ENCODE assay signal across 8 cellular contexts in the genomic region with DNA sequence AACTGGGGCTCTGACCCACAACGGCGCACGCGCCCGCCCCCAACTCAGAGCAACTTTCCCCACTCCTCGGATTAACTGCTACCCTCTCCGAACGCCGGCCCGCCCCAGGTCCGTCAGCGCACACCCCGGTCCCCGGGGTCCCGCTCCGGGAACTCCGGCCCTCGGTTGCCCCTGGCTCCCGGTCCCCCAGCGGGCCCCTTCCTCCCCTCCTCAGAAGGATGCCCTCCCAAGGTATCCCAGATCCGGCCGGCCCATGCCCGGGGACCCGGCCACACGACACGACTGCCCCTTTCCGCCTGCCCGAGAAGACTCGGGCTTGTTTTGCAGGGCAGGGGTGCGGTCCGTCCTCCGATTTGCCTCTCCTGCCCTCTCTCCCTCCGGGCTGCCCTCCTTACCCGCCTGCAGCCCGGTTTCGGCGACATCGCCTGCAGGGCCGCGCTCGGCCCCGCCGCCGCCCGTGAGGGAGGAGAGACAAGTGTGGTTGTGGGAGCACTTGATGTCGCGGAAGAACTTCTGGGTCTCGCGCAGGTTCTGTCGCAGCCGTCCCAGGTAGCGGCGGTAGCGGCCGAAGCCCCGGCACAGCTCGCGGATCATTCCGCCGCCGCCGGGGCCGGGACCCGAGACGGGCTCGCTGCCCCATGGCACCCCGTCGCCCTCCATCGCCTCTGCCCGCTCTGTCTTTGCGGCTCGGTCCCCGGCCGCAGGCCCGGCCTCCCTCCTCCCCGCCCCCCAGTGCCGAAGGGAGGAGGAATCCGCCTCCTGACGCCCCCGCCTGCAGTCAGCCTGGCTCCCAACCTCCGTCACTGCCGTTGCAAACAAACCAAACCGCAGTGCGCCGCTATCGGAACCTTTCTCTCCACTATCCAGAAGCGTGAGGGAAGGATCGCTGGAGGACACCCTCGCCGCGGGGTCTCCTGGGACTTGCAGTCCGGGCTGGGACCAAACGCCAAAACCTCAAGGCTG. TPM values are rescaled to one million over a fixed set of nuclear protein-coding genes. Genes with fewer than 3 reads are reported as not detected.
DNase-seq lines count a peak whose midpoint lies in the region; ATAC-seq and TF ChIP-seq lines count a peak whose summit lies in the region.

A gene with protein sequence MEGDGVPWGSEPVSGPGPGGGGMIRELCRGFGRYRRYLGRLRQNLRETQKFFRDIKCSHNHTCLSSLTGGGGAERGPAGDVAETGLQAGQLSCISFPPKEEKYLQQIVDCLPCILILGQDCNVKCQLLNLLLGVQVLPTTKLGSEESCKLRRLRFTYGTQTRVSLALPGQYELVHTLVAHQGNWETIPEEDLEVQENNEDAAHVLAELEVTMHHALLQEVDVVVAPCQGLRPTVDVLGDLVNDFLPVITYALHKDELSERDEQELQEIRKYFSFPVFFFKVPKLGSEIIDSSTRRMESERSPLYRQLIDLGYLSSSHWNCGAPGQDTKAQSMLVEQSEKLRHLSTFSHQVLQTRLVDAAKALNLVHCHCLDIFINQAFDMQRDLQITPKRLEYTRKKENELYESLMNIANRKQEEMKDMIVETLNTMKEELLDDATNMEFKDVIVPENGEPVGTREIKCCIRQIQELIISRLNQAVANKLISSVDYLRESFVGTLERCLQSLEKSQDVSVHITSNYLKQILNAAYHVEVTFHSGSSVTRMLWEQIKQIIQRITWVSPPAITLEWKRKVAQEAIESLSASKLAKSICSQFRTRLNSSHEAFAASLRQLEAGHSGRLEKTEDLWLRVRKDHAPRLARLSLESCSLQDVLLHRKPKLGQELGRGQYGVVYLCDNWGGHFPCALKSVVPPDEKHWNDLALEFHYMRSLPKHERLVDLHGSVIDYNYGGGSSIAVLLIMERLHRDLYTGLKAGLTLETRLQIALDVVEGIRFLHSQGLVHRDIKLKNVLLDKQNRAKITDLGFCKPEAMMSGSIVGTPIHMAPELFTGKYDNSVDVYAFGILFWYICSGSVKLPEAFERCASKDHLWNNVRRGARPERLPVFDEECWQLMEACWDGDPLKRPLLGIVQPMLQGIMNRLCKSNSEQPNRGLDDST (minus strand): TSS at position 827 of the 963 bp plus-strand sequence. CDS start 167 bp downstream, at position 660.

- H3K27ac ChIP-seq in SK-N-MC (no peak within 1 kb of the TSS), gastroesophageal sphincter (peak within 1 kb of the TSS; percentile 77 to 96 (median 92)), neutrophil (peak within 1 kb of the TSS; percentile 97)

- peak within 1 kb of the TSS; percentile 99 for H3K4me3 ChIP-seq in SK-N-MC
- peak within 1 kb of the TSS; percentile 53 to 88 for H3K4me3 ChIP-seq in gastroesophageal sphincter
- peak within 1 kb of the TSS; percentile 77 to 94 for H3K4me3 ChIP-seq in neutrophil (ENCODE audit: low read depth in 1 of 2, low read length in 1 of 2)

- no peaks in the 10 kb centered on the region for H3K36me3 ChIP-seq in SK-N-MC (ENCODE audit: insufficient read depth, low read length)
- H3K36me3 ChIP-seq in gastroesophageal sphincter: no peaks in the 10 kb centered on the region
- no peaks in the 10 kb centered on the region for H3K36me3 ChIP-seq in neutrophil

- peaks cover 10% of the 10 kb centered on the region for H3K27me3 Mint-ChIP-seq in activated naive CD4-positive, alpha-beta T cell treated with anti-CD3 and anti-CD28 coated beads, Interleukin-2, amount 10 ng/mL, durations not matched to agents 7 days and 5 days

- no peaks in the 10 kb centered on the region for H3K9me3 Mint-ChIP-seq in activated naive CD4-positive, alpha-beta T cell treated with anti-CD3 and anti-CD28 coated beads, Interleukin-2, amount 10 ng/mL, durations not matched to agents 7 days and 5 days

- H3K9me3 ChIP-seq in SK-N-MC (ENCODE audit: low read depth, low read length): no peaks in the 10 kb centered on the region
- H3K9me3 ChIP-seq in gastroesophageal sphincter: no peaks in the 10 kb centered on the region
- no peaks in the 10 kb centered on the region for H3K9me3 ChIP-seq in neutrophil

- POLR2A ChIA-PET in HEK293T (lab: Yijun Ruan, JAX): interaction anchor here (0.6 to 2.2 kb wide), 4 partner anchors 11 to 87 kb away, joined by 3 to 16 read pairs (median 4); a partner anchor contains a TSS

- no peak for TF ChIP-seq EP300 in gastroesophageal sphincter (IDR thresholded peaks at IDR 0.05)

- TF ChIP-seq POLR2A in gastroesophageal sphincter (IDR thresholded peaks at IDR 0.05): peak; percentile 75 to 83

- H3K27me3 ChIP-seq in gastroesophageal sphincter: no peaks in the 10 kb centered on the region
- no peaks in the 10 kb centered on the region for H3K27me3 ChIP-seq in neutrophil

- DNase-seq in GF-D8 (lab: John Stamatoyannopoulos, UW) (peak; percentile 84), HEK293T (ENCODE audit: extremely low spot score) (peak; percentile 94), NAMALWA (ENCODE audit: low spot score) (peak; percentile 89), SK-N-MC (ENCODE audit: low read depth, low spot score) (peak; percentile 87)
- peak; percentile 94 for DNase-seq in activated naive CD4-positive, alpha-beta T cell treated with anti-CD3 and anti-CD28 coated beads, Interleukin-2, amount 10 ng/mL, durations not matched to agents 7 days and 5 days

- CTCF ChIA-PET in HEK293T (lab: Yijun Ruan, JAX): interaction anchor here (0.7 kb wide), 1 partner anchor 120 kb away, joined by 3 read pairs; no protein-coding TSS in a partner anchor
- CTCF ChIA-PET in activated naive CD4-positive, alpha-beta T cell treated with anti-CD3 and anti-CD28 coated beads, Interleukin-2, amount 10 ng/mL, durations not matched to agents 7 days and 5 days (lab: Charles Lee): interaction anchor here (1.2 to 1.4 kb wide), 2 partner anchors 11 to 90 kb away, joined by 4 read pairs; a partner anchor contains a TSS

- H3K9ac ChIP-seq in SK-N-MC (ENCODE audit: insufficient read length): peak within 1 kb of the TSS; percentile 87

- H3K4me1 ChIP-seq in gastroesophageal sphincter (peaks cover 0 to 25% (median 3%) of the 10 kb centered on the region in 3 donors), neutrophil (ENCODE audit: control insufficient read depth in 1 of 2, insufficient read depth in 1 of 2, low read depth in 1 of 2, low read length in 1 of 2) (peaks cover 43 to 45% of the 10 kb centered on the region in 2 experiments)

- peaks cover 1% of the 10 kb centered on the region for H3K36me3 Mint-ChIP-seq in activated naive CD4-positive, alpha-beta T cell treated with anti-CD3 and anti-CD28 coated beads, Interleukin-2, amount 10 ng/mL, durations not matched to agents 7 days and 5 days

- peak within 1 kb of the TSS; percentile 93 for H3K27ac Mint-ChIP-seq in activated naive CD4-positive, alpha-beta T cell treated with anti-CD3 and anti-CD28 coated beads, Interleukin-2, amount 10 ng/mL, durations not matched to agents 7 days and 5 days

- peak within 1 kb of the TSS; percentile 92 for H3K4me3 Mint-ChIP-seq in activated naive CD4-positive, alpha-beta T cell treated with anti-CD3 and anti-CD28 coated beads, Interleukin-2, amount 10 ng/mL, durations not matched to agents 7 days and 5 days

- TF ChIP-seq CTCF in gastroesophageal sphincter (IDR thresholded peaks at IDR 0.05): peak in 3 of 4 experiments; percentile 6 to 14 (median 9)
- TF ChIP-seq CTCF in neutrophil (IDR thresholded peaks at IDR 0.05): no peak
- TF ChIP-seq CTCF in subcutaneous adipose tissue (IDR thresholded peaks at IDR 0.05; ENCODE audit: low read depth): no peak

- H3K4me1 Mint-ChIP-seq in activated naive CD4-positive, alpha-beta T cell treated with anti-CD3 and anti-CD28 coated beads, Interleukin-2, amount 10 ng/mL, durations not matched to agents 7 days and 5 days: peaks cover 48% of the 10 kb centered on the region

- WGBS in gastroesophageal sphincter (ENCODE audit: low coverage in 1 of 2), 2 donors: 0 to 1% methylated on average over 5 to 28 of the region's 93 CpGs

- peak; percentile 98 for ATAC-seq in gastroesophageal sphincter

TF ChIP-seq in HEK293T, 16 proteins besides CTCF, POLR2A, EP300 and RAD21:
- TF ChIP-seq SP1 (IDR thresholded peaks at IDR 0.05) (no peak), ELF4 (IDR thresholded peaks at IDR 0.05) (peak; percentile 80), L3MBTL2 (conservative IDR thresholded peaks at IDR 0.05) (0 out of 2 replicates have a peak, but pooled peaks have one; percentile 13), ARNT (IDR thresholded peaks at IDR 0.05) (peak; percentile 74; the same call in 1 of the 2 replicates), NFRKB (IDR thresholded peaks at IDR 0.05) (no peak), CTBP1 (IDR thresholded peaks at IDR 0.05; ENCODE audit: borderline replicate concordance) (peak; percentile 94), BHLHE40 (IDR thresholded peaks at IDR 0.05; ENCODE audit: borderline replicate concordance) (no peak), FOXM1 (IDR thresholded peaks at IDR 0.05; ENCODE audit: borderline replicate concordance) (peak; percentile 88; the same call in 1 of the 2 replicates), ZNF384 (IDR thresholded peaks at IDR 0.05) (no peak), FOXA1 (IDR thresholded peaks at IDR 0.05) (no peak), FOXK2 (IDR thresholded peaks at IDR 0.05) (no peak)
- TF ChIP-seq, protein P1, sequence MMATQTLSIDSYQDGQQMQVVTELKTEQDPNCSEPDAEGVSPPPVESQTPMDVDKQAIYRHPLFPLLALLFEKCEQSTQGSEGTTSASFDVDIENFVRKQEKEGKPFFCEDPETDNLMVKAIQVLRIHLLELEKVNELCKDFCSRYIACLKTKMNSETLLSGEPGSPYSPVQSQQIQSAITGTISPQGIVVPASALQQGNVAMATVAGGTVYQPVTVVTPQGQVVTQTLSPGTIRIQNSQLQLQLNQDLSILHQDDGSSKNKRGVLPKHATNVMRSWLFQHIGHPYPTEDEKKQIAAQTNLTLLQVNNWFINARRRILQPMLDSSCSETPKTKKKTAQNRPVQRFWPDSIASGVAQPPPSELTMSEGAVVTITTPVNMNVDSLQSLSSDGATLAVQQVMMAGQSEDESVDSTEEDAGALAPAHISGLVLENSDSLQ (IDR thresholded peaks at IDR 0.05): no peak

RNA-seq across cellular contexts. Expression of the gene that starts here (rescaled TPM):
- total RNA-seq in gastroesophageal sphincter (10 to 100 TPM; 15.1 to 18.7 (median 16.2) TPM), subcutaneous adipose tissue (10 to 100 TPM in 3 of 4 donors, 1 to 10 TPM in 1; 7.2 to 12.3 (median 11.0) TPM)

Comparison
In these comparisons a context has a peak if more than half of its experiments do, and no peak if none do; other contexts are left out.
1. CTCF ChIP-seq: peak in gastroesophageal sphincter (3 of 4); none in neutrophil (single experiment) and subcutaneous adipose tissue (single experiment).
2. Peak in every context shown above with its lines, with median percentiles within 50 percentile points of each other: DNase-seq and H3K4me3 ChIP-seq.